Comparison of ENCODE assay signal across 8 cellular contexts in the genomic region with DNA sequence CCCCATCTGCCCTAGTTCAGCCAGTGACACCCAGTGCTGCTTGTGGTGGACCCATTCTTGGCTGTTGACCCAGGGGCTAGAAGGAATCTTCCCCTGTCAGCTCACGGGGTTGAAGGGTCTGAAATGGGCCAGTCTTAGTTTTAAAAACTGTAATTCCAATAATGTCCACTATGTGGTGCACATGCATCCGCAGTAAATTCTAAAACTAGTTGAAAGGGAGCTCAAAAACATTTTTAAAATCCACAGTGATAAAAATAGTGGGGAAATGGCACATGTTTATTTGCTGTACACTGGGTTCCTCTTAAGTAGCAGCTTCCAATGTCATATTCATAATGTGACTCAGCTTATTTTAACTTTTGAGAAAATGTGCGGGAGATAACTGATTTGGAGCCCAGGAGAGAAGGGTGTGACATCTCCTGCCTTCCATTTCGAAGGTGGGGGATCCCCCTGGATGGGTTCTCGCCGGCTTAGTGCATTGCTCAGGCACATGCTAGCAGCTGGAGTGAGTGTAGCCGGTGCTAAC. TPM values are rescaled to one million over a fixed set of nuclear protein-coding genes. Genes with fewer than 3 reads are reported as not detected.
A peak's percentile ranks its signal among the peaks of the same experiment; 100 is the strongest.
DNase-seq lines count a peak whose midpoint lies in the region; ATAC-seq, FAIRE-seq and TF ChIP-seq lines count a peak whose summit lies in the region.

No MANE protein-coding gene starts in this region.

- no peak overlapping the region for H2AFZ ChIP-seq in hepatocyte

- H3K4me2 ChIP-seq in hepatocyte, result no peak overlapping the region

- H3K4me1 ChIP-seq in hepatocyte (ENCODE audit: insufficient read depth), result no peaks in the 10 kb centered on the region
- peaks cover 12 to 22% of the 10 kb centered on the region in 2 donors for H3K4me1 ChIP-seq in gastrocnemius medialis

- no peaks in the 10 kb centered on the region for H3K36me3 ChIP-seq in hepatocyte (replicated peaks; ENCODE audit: insufficient read depth, low read depth)
- H3K36me3 ChIP-seq in gastrocnemius medialis, result no peaks in the 10 kb centered on the region

- peak; percentile 84 for TF ChIP-seq CTCF in C4-2B (conservative IDR thresholded peaks at IDR 0.05)
- TF ChIP-seq CTCF in astrocyte of the cerebellum (IDR thresholded peaks at IDR 0.05; ENCODE audit: low read depth, low read length, missing control alignments), result peak; percentile 62
- TF ChIP-seq CTCF in hepatocyte (IDR thresholded peaks at IDR 0.05; ENCODE audit: poor library complexity), result peak; percentile 64
- TF ChIP-seq CTCF in gastrocnemius medialis (IDR thresholded peaks at IDR 0.05 in 4 of 5, conservative IDR thresholded peaks at IDR 0.05 in 1 of 5), result peak; percentile 74 to 85 (median 82)

- in situ Hi-C loops in astrocyte of the cerebellum (cut with HindIII; ENCODE audit: low sequenced_read_pairs), result no loop called here
- in situ Hi-C loops in gastrocnemius medialis (cut with MboI; ENCODE audit: low sequenced_read_pairs in 4 of 4), result loop anchor here in 2 of 4 donors (5.0 kb wide), 1 partner anchor 63 kb away; no protein-coding TSS in a partner anchor

- H3K79me2 ChIP-seq in hepatocyte, result no peaks in the 10 kb centered on the region

- DNase-seq in GM18507 (ENCODE audit: extremely low spot score, insufficient read length, low read depth) (peak; percentile 53), NCI-H460 (ENCODE audit: extremely low read depth, low read depth) (peak; percentile 33), astrocyte of the cerebellum (ENCODE audit: low read depth) (peak; percentile 13), hepatocyte (ENCODE audit: low spot score) (peak; percentile 56), gastrocnemius medialis (no peak), mesenteric fat pad (ENCODE audit: low spot score) (no peak)

- H3K9me3 ChIP-seq in hepatocyte (ENCODE audit: low read depth), result no peaks in the 10 kb centered on the region
- H3K9me3 ChIP-seq in gastrocnemius medialis, result no peaks in the 10 kb centered on the region

- WGBS in hepatocyte (ENCODE audit: low lambda C conversion rate, missing lambda C conversion rate), result 59% methylated on average over 7 of the region's 7 CpGs

- no peak for TF ChIP-seq POLR2A in gastrocnemius medialis (IDR thresholded peaks at IDR 0.05)

- no peaks in the 10 kb centered on the region for H4K20me1 ChIP-seq in hepatocyte (ENCODE audit: insufficient read depth, poor library complexity, severe bottlenecking)

- intact Hi-C loops in gastrocnemius medialis (cut with DNase I; ENCODE audit: low total_unique reads), result loop anchor here (1.0 kb wide), 1 partner anchor 113 kb away; no protein-coding TSS in a partner anchor

- ATAC-seq in gastrocnemius medialis (peak; percentile 55 to 71), HG03432 (IDR thresholded peaks at IDR 0.05; ENCODE audit: unreplicated experiment) (no peak)

- peak; percentile 84 for FAIRE-seq in GM18507 (lab: Jason Lieb, UNC)

- H3K4me3 ChIP-seq in astrocyte of the cerebellum (ENCODE audit: low read depth, low read length) (no peak overlapping the region), hepatocyte (no peak overlapping the region), gastrocnemius medialis (peak overlapping the region in 1 of 4 donors; percentile 15)

- H3K9me2 ChIP-seq in hepatocyte (replicated peaks; ENCODE audit: insufficient read depth), result no peaks in the 10 kb centered on the region

- H3K27me3 ChIP-seq in hepatocyte, result no peaks in the 10 kb centered on the region
- no peaks in the 10 kb centered on the region for H3K27me3 ChIP-seq in gastrocnemius medialis

- no peak overlapping the region for H3K27ac ChIP-seq in C4-2B
- H3K27ac ChIP-seq in hepatocyte, result no peak overlapping the region
- H3K27ac ChIP-seq in gastrocnemius medialis, result peak overlapping the region in 3 of 4 donors; percentile 35 to 45 (median 41)

RNA-seq across cellular contexts. Expression of gene GRHL1, which starts 32.8 kb away (rescaled TPM):
- 0.57 and 0.72 TPM in 2 replicates for total RNA-seq in NCI-H460 (2014; rRNA removed; shearing (Covaris generic))
- polyA plus RNA-seq in NCI-H460 (2014; cell fraction: nucleus; rRNA removed), result 0.42 and 2.1 TPM in 2 replicates
- total RNA-seq in hepatocyte (10.0 and 10.9 TPM in 2 replicates), gastrocnemius medialis (1 to 10 TPM in 1 of 4 donors, under 1 TPM in 3; 0.29 to 1.0 (median 0.75) TPM), mesenteric fat pad (18.0 TPM)
- polyA plus RNA-seq in hepatocyte, result 4.0 and 9.5 TPM in 2 replicates

RNA-seq across cellular contexts. Expression of gene KLF11, which starts 59.1 kb away (rescaled TPM):
- 14.0 and 15.0 TPM in 2 replicates for total RNA-seq in NCI-H460 (2014; rRNA removed; shearing (Covaris generic))
- 2.9 and 4.2 TPM in 2 replicates for polyA plus RNA-seq in NCI-H460 (2014; cell fraction: nucleus; rRNA removed)
- total RNA-seq in hepatocyte (8.6 and 11.3 TPM in 2 replicates), gastrocnemius medialis (10 to 100 TPM in 3 of 4 donors, 1 to 10 TPM in 1; 7.6 to 18.3 (median 12.9) TPM), mesenteric fat pad (66.7 TPM)
- polyA plus RNA-seq in hepatocyte, result 7.7 and 10.2 TPM in 2 replicates

Comparison
In these comparisons a context has a peak if more than half of its experiments do, and no peak if none do; other contexts are left out.
1. H3K27ac ChIP-seq: peak in gastrocnemius medialis (3 of 4); none in C4-2B (single experiment) and hepatocyte (single experiment).
2. DNase-seq: peak in GM18507 (single experiment), NCI-H460 (single experiment), astrocyte of the cerebellum (single experiment) and hepatocyte (single experiment); none in gastrocnemius medialis (0 of 2) and mesenteric fat pad (single experiment).
3. Peak in every context shown above with its lines, with median percentiles within 50 percentile points of each other: CTCF ChIP-seq.